Comparison of ENCODE assay signal across 8 cellular contexts in genomic region chr10:95290801-95291633, GRCh38. TPM values are rescaled to one million over a fixed set of nuclear protein-coding genes. Genes with fewer than 3 reads are reported as not detected.
A peak's percentile ranks its signal among the peaks of the same experiment; 100 is the strongest.
DNase-seq lines count a peak whose midpoint lies in the region; ATAC-seq and TF ChIP-seq lines count a peak whose summit lies in the region.

Gene PDLIM1 (minus strand): TSS chr10:95291003. CDS start chr10:95290915, 88 bp downstream.

- H2AFZ ChIP-seq in neural progenitor cell (replicated peaks): peak within 1 kb of the TSS; percentile 100

- peak within 1 kb of the TSS; percentile 89 for H3K4me3 Mint-ChIP-seq in neural progenitor cell

- no peaks in the 10 kb centered on the region for H3K9me3 ChIP-seq in neural progenitor cell (ENCODE audit: low read depth)

- H3K27me3 ChIP-seq in neural progenitor cell: peaks cover 75% of the 10 kb centered on the region

- H3K9me3 Mint-ChIP-seq in neural progenitor cell: peaks cover 6% of the 10 kb centered on the region

- H3K36me3 Mint-ChIP-seq in neural progenitor cell: no peaks in the 10 kb centered on the region

- H3K79me2 ChIP-seq in neural progenitor cell (ENCODE audit: low read depth): peaks cover 3% of the 10 kb centered on the region

- H3K4me2 ChIP-seq in neural progenitor cell: peak within 1 kb of the TSS; percentile 99

- H3K27me3 Mint-ChIP-seq in neural progenitor cell (ENCODE audit: insufficient read depth, low read depth): peaks cover 37% of the 10 kb centered on the region

- peak within 1 kb of the TSS; percentile 37 for H3K27ac Mint-ChIP-seq in neural progenitor cell

- ATAC-seq in GM18519 (IDR thresholded peaks at IDR 0.05; ENCODE audit: low FRiP score, unreplicated experiment) (peak; percentile 26), HG02970 (IDR thresholded peaks at IDR 0.05; ENCODE audit: low FRiP score, unreplicated experiment) (peak; percentile 56)

- peaks cover 8% of the 10 kb centered on the region for H3K4me1 Mint-ChIP-seq in neural progenitor cell

- no peaks in the 10 kb centered on the region for H4K20me1 ChIP-seq in neural progenitor cell (ENCODE audit: low read depth)

- TF ChIP-seq CTCF in AG10803 (conservative IDR thresholded peaks at IDR 0.05; ENCODE audit: low read length): no peak; the same call in 1 of the 2 replicates
- peak; percentile 27 for TF ChIP-seq CTCF in fibroblast of villous mesenchyme (IDR thresholded peaks at IDR 0.05; ENCODE audit: insufficient read depth, low read depth, low read length)
- peak; percentile 32 for TF ChIP-seq CTCF in neural progenitor cell (IDR thresholded peaks at IDR 0.05)

- H3K4me1 ChIP-seq in neural progenitor cell: peaks cover 22% of the 10 kb centered on the region

- H3K9ac ChIP-seq in neural progenitor cell: no peak within 1 kb of the TSS

- H3K4me3 ChIP-seq in AG10803 (ENCODE audit: low read length) (peak within 1 kb of the TSS; percentile 92), fibroblast of villous mesenchyme (ENCODE audit: low read depth, low read length) (peak within 1 kb of the TSS; percentile 97), neural progenitor cell (peak within 1 kb of the TSS; percentile 96)

- H3K36me3 ChIP-seq in neural progenitor cell: no peaks in the 10 kb centered on the region

- peaks cover 17% of the 10 kb centered on the region for H3F3A ChIP-seq in neural progenitor cell (ENCODE audit: low read depth)

- DNase-seq in AG10803 (ENCODE audit: low read depth) (peak; percentile 65), NCI-H226 (peak; percentile 61), fibroblast of villous mesenchyme (ENCODE audit: low read depth) (peak; percentile 58), neural progenitor cell (ENCODE audit: low spot score) (peak; percentile 81)
- peak; percentile 32 for DNase-seq in activated T-cell treated with anti-CD3 and anti-CD28 coated beads, Interleukin-2, amount 50 U/mL, for 1 hour
- no peak for DNase-seq in effector CD8-positive, alpha-beta T cell (lab: John Stamatoyannopoulos, UW)

- H3K27ac ChIP-seq in neural progenitor cell: no peak within 1 kb of the TSS

RNA-seq across cellular contexts. Expression of gene PDLIM1, which starts in this region (rescaled TPM):
- total RNA-seq in fibroblast of villous mesenchyme (65.7 and 75.6 TPM in 2 replicates), neural progenitor cell (ENCODE audit: low replicate concordance) (4.6 and 7.9 TPM in 2 replicates)
